Comparison of ENCODE assay signal across 37 cellular contexts in the genomic region with DNA sequence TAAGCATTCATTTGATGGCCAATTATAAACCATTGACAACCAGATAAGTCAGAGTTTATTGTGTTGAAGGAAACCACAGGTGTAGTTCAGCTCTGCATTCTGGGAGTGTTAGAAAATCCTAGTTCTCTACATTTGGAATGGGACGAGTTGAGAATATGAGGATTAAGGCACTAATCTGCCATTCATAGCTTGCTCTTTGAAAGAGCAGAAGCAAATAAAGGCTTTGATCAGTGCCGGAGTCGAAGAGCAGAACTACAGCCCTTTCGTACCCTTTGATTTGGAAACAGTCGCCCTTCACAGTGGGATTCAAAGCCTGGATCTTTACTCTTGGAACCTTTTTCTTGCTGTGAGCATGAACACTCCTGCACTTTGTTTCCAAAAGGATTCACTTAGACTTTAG.
"Had no signal": no experiment of that assay in that cellular context is flagged by ENCODE, and none has a peak within 500 bp of the region (broad histone marks: within the 10 kb centered on the region; RNA-seq: fewer than 3 reads in every experiment).

No MANE protein-coding gene starts in this region.

- H3K9me3 ChIP-seq: adrenal gland, body of pancreas, breast epithelium had no signal

- ATAC-seq: activated CD8-positive, alpha-beta T cell treated with anti-CD3 and anti-CD28 coated beads for 36 hours; activated naive CD4-positive, alpha-beta T cell treated with anti-CD3 and anti-CD28 coated beads, Interleukin-2, amount 50 U/mL, for 72 hours; activated T-cell treated with anti-CD3 and anti-CD28 coated beads, Interleukin-2, amount 50 U/mL, for 4 hours; activated T-cell treated with anti-CD3 and anti-CD28 coated beads, Interleukin-2, amount 50 U/mL, for 72 hours; activated T-helper 17 cell treated with anti-CD3 and anti-CD28 coated beads, Interleukin-2, amount 50 U/mL, for 72 hours; body of pancreas had no signal

- H3K9me3 Mint-ChIP-seq: activated CD4-positive, alpha-beta T cell treated with anti-CD3 and anti-CD28 coated beads, Interleukin-2, amount 10 ng/mL, durations not matched to agents 24 days and 14 days; activated naive CD4-positive, alpha-beta T cell treated with anti-CD3 and anti-CD28 coated beads for 36 hours; activated naive CD8-positive, alpha-beta T cell treated with anti-CD3 and anti-CD28 coated beads for 36 hours; activated T-cell treated with anti-CD3 and anti-CD28 coated beads, Interleukin-2, amount 50 U/mL, for 4 hours; activated T-helper 1 cell treated with anti-CD3 and anti-CD28 coated beads, Interleukin-12 subunit alpha, Interleukin-12 subunit beta, Interleukin-2, Interleukin-4 antibody, amounts not matched to agents 30 ng/mL and 10 ng/mL and 1 ng/mL, durations not matched to agents 14 hours and 24 hours and 36 hours; T-helper 1 cell treated with Interleukin-12 subunit alpha and Interleukin-12 subunit beta and Interleukin-4 antibody, amounts not matched to agents 30 μg/mL and 1 μg/mL, for 36 hours; T-helper 2 cell treated with Interferon-gamma antibody and Interleukin-4, amounts not matched to agents 5 μg/mL and 100 μg/mL, for 36 hours had no signal

- H3K4me3 Mint-ChIP-seq: activated B cell treated with CpG ODN at 0.5 μM for 24 hours; activated CD4-positive, alpha-beta memory T cell treated with anti-CD3 and anti-CD28 coated beads for 36 hours; activated CD4-positive, alpha-beta T cell treated with anti-CD3 and anti-CD28 coated beads, Interleukin-2, amount 10 ng/mL, durations not matched to agents 24 days and 14 days; activated CD8-positive, alpha-beta T cell treated with anti-CD3 and anti-CD28 coated beads for 36 hours; activated naive CD4-positive, alpha-beta T cell treated with anti-CD3 and anti-CD28 coated beads for 36 hours; activated naive CD8-positive, alpha-beta T cell treated with anti-CD3 and anti-CD28 coated beads for 36 hours; activated T-cell treated with anti-CD3 and anti-CD28 coated beads, Interleukin-2, amount 50 U/mL, for 4 hours; activated T-cell treated with anti-CD3 and anti-CD28 coated beads, Interleukin-2, amount 50 U/mL, for 72 hours; activated T-helper 1 cell treated with anti-CD3 and anti-CD28 coated beads, Interleukin-12 subunit alpha, Interleukin-12 subunit beta, Interleukin-2, Interleukin-4 antibody, amounts not matched to agents 30 ng/mL and 10 ng/mL and 1 ng/mL, durations not matched to agents 14 hours and 24 hours and 36 hours; activated T-helper 17 cell treated with anti-CD3 and anti-CD28 coated beads, Interleukin-2, amount 50 U/mL, for 72 hours; T-helper 1 cell treated with Interleukin-12 subunit alpha and Interleukin-12 subunit beta and Interleukin-4 antibody, amounts not matched to agents 30 μg/mL and 1 μg/mL, for 36 hours; T-helper 2 cell treated with Interferon-gamma antibody and Interleukin-4, amounts not matched to agents 5 μg/mL and 100 μg/mL, for 36 hours had no signal

- H3K36me3 Mint-ChIP-seq: activated CD4-positive, alpha-beta memory T cell treated with anti-CD3 and anti-CD28 coated beads for 36 hours; activated naive CD4-positive, alpha-beta T cell treated with anti-CD3 and anti-CD28 coated beads, Interleukin-2, amount 50 U/mL, for 72 hours; activated naive CD8-positive, alpha-beta T cell treated with anti-CD3 and anti-CD28 coated beads for 36 hours had no signal

- H3K4me1 Mint-ChIP-seq: activated B cell treated with CpG ODN at 0.5 μM for 24 hours; activated CD4-positive, alpha-beta T cell treated with anti-CD3 and anti-CD28 coated beads, Interleukin-2, amount 10 ng/mL, durations not matched to agents 24 days and 14 days; activated naive CD8-positive, alpha-beta T cell treated with anti-CD3 and anti-CD28 coated beads for 36 hours; activated T-helper 17 cell treated with anti-CD3 and anti-CD28 coated beads, Interleukin-2, amount 50 U/mL, for 72 hours had no signal

- FAIRE-seq: astrocyte, TTC549 had no signal

- H3K27ac Mint-ChIP-seq: activated B cell treated with CpG ODN at 0.5 μM for 24 hours; activated CD4-positive, alpha-beta memory T cell treated with anti-CD3 and anti-CD28 coated beads for 36 hours; activated CD4-positive, alpha-beta T cell treated with anti-CD3 and anti-CD28 coated beads, Interleukin-2, amount 10 ng/mL, durations not matched to agents 24 days and 14 days; activated CD8-positive, alpha-beta T cell treated with anti-CD3 and anti-CD28 coated beads for 36 hours; activated naive CD4-positive, alpha-beta T cell treated with anti-CD3 and anti-CD28 coated beads for 36 hours; activated naive CD4-positive, alpha-beta T cell treated with anti-CD3 and anti-CD28 coated beads, Interleukin-2, amount 50 U/mL, for 72 hours; activated naive CD8-positive, alpha-beta T cell treated with anti-CD3 and anti-CD28 coated beads for 36 hours; activated T-cell treated with anti-CD3 and anti-CD28 coated beads, Interleukin-2, amount 50 U/mL, for 72 hours; activated T-helper 1 cell treated with anti-CD3 and anti-CD28 coated beads, Interleukin-12 subunit alpha, Interleukin-12 subunit beta, Interleukin-2, Interleukin-4 antibody, amounts not matched to agents 30 ng/mL and 10 ng/mL and 1 ng/mL, durations not matched to agents 14 hours and 24 hours and 36 hours; activated T-helper 17 cell treated with anti-CD3 and anti-CD28 coated beads, Interleukin-2, amount 50 U/mL, for 72 hours; T-helper 1 cell treated with Interleukin-12 subunit alpha and Interleukin-12 subunit beta and Interleukin-4 antibody, amounts not matched to agents 30 μg/mL and 1 μg/mL, for 36 hours; T-helper 2 cell treated with Interferon-gamma antibody and Interleukin-4, amounts not matched to agents 5 μg/mL and 100 μg/mL, for 36 hours had no signal

- H3K4me1 ChIP-seq: adrenal gland, body of pancreas, breast epithelium had no signal

- H3K27me3 Mint-ChIP-seq: activated B cell treated with CpG ODN at 0.5 μM for 24 hours; activated CD4-positive, alpha-beta memory T cell treated with anti-CD3 and anti-CD28 coated beads for 36 hours; activated CD4-positive, alpha-beta T cell treated with anti-CD3 and anti-CD28 coated beads, Interleukin-2, amount 10 ng/mL, durations not matched to agents 24 days and 14 days; activated CD8-positive, alpha-beta T cell treated with anti-CD3 and anti-CD28 coated beads for 36 hours; activated naive CD8-positive, alpha-beta T cell treated with anti-CD3 and anti-CD28 coated beads for 36 hours; activated T-helper 17 cell treated with anti-CD3 and anti-CD28 coated beads, Interleukin-2, amount 50 U/mL, for 72 hours had no signal

- H3K27me3 ChIP-seq: adrenal gland, body of pancreas, brain microvascular endothelial cell, breast epithelium had no signal

- H3K27ac ChIP-seq: adrenal gland, body of pancreas, brain microvascular endothelial cell, breast epithelium, VCaP had no signal

- DNase-seq: activated B cell treated with CpG ODN at 0.5 μM for 24 hours; activated CD4-positive, alpha-beta memory T cell treated with anti-CD3 and anti-CD28 coated beads for 36 hours; activated CD4-positive, alpha-beta T cell treated with anti-CD3 and anti-CD28 coated beads for 4 hours; activated CD4-positive, alpha-beta T cell treated with anti-CD3 and anti-CD28 coated beads, Interleukin-2, amount 10 ng/mL, durations not matched to agents 24 days and 14 days; activated CD4-positive, alpha-beta T cell treated with anti-CD3 and anti-CD28 coated beads, Interleukin-2, amount 50 U/mL, for 1 hour; activated CD4-positive, alpha-beta T cell treated with anti-CD3 and anti-CD28 coated beads, Interleukin-2, amount 50 U/mL, for 4 hours; activated CD4-positive, CD25-positive, alpha-beta regulatory T cell treated with anti-CD3 and anti-CD28 coated beads, Interleukin-2, amount 50 U/mL, for 72 hours; activated CD8-positive, alpha-beta memory T cell treated with anti-CD3 and anti-CD28 coated beads, Interleukin-2, amount 50 U/mL, for 4 hours; activated CD8-positive, alpha-beta T cell treated with anti-CD3 and anti-CD28 coated beads for 36 hours; activated effector memory CD4-positive, alpha-beta T cell treated with anti-CD3 and anti-CD28 coated beads, Interleukin-2, amount 50 U/mL, for 16 hours; activated gamma-delta T cell treated with Interleukin-2 at 50 U/mL for 16 hours; activated naive CD4-positive, alpha-beta T cell; activated naive CD4-positive, alpha-beta T cell treated with anti-CD3 and anti-CD28 coated beads for 36 hours; activated naive CD4-positive, alpha-beta T cell treated with anti-CD3 and anti-CD28 coated beads, Interleukin-2, amount 50 U/mL, for 16 hours; activated naive CD8-positive, alpha-beta T cell treated with anti-CD3 and anti-CD28 coated beads for 36 hours; activated T-cell treated with anti-CD3 and anti-CD28 coated beads for 4 hours; activated T-cell treated with anti-CD3 and anti-CD28 coated beads, Interleukin-2, amount 50 U/mL, for 1 hour; activated T-cell treated with anti-CD3 and anti-CD28 coated beads, Interleukin-2, amount 50 U/mL, for 4 hours; activated T-cell treated with anti-CD3 and anti-CD28 coated beads, Interleukin-2, amount 50 U/mL, for 72 hours; adrenal gland; amniotic stem cell; aorta; body of pancreas; brain microvascular endothelial cell; central memory CD4-positive, alpha-beta T cell; T-helper 1 cell; T-helper 2 cell; T-helper 9 cell had no signal

- H3K36me3 ChIP-seq: adrenal gland, brain microvascular endothelial cell, breast epithelium had no signal

- H3K4me3 ChIP-seq: adrenal gland, body of pancreas, breast epithelium had no signal
